In genomic region chr16:67993207-67994036, GRCh38 we compare ENCODE assay signal across 1 cellular context.
A peak's percentile ranks its signal among the peaks of the same experiment; 100 is the strongest.
TF ChIP-seq lines count a peak whose summit lies in the region.

No MANE protein-coding gene starts in this region.

TF ChIP-seq in HepG2, 621 proteins besides CTCF, POLR2A, EP300 and RAD21 (continued from another document and continues in another):
- TF ChIP-seq REST (IDR thresholded peaks at IDR 0.05; ENCODE audit: borderline replicate concordance in 1 of 2, low read depth in 1 of 2, low read length in 2 of 2) (peak in 1 of 2 experiments; percentile 28; a peak in 1 of 4 replicates), ELK4 (CRISPR knock-in tag; IDR thresholded peaks at IDR 0.05; ENCODE audit: borderline replicate concordance) (peak; percentile 23; the same call in 1 of the 2 replicates), ZNF746 (CRISPR knock-in tag; IDR thresholded peaks at IDR 0.05) (no peak; the same call in 1 of the 2 replicates), DNMT1 (CRISPR knock-in tag; IDR thresholded peaks at IDR 0.05) (peak; percentile 97), CEBPG (CRISPR knock-in tag; IDR thresholded peaks at IDR 0.05) (peak; percentile 20; the same call in 1 of the 2 replicates), NRL (CRISPR knock-in tag; IDR thresholded peaks at IDR 0.05; ENCODE audit: borderline replicate concordance) (peak; percentile 82; the same call in 1 of the 2 replicates), KDM4B (CRISPR knock-in tag; IDR thresholded peaks at IDR 0.05) (0 out of 2 replicates have a peak, but pooled peaks have one; percentile 23), TERF1 (CRISPR knock-in tag; IDR thresholded peaks at IDR 0.05) (no peak), MED13 (CRISPR knock-in tag; IDR thresholded peaks at IDR 0.05) (no peak), MEIS1 (CRISPR knock-in tag; IDR thresholded peaks at IDR 0.05; ENCODE audit: borderline replicate concordance) (peak; percentile 69; the same call in 1 of the 2 replicates), HOXD1 (CRISPR knock-in tag; IDR thresholded peaks at IDR 0.05) (peak; percentile 90), ARID2 (CRISPR knock-in tag; IDR thresholded peaks at IDR 0.05; ENCODE audit: borderline replicate concordance) (no peak), ZBTB40 (IDR thresholded peaks at IDR 0.05) (no peak), ZBTB40 (CRISPR knock-in tag; IDR thresholded peaks at IDR 0.05) (peak; percentile 65; the same call in 1 of the 2 replicates), SP2 (CRISPR knock-in tag; IDR thresholded peaks at IDR 0.05) (no peak), ZC3H4 (CRISPR knock-in tag; IDR thresholded peaks at IDR 0.05; ENCODE audit: borderline replicate concordance) (peak; percentile 44; the same call in 1 of the 2 replicates), SALL2 (CRISPR knock-in tag; IDR thresholded peaks at IDR 0.05) (peak; percentile 78; the same call in 1 of the 2 replicates), SKIL (CRISPR knock-in tag; IDR thresholded peaks at IDR 0.05; ENCODE audit: borderline replicate concordance) (0 out of 2 replicates have a peak, but pooled peaks have one; percentile 21), PHF5A (CRISPR knock-in tag; IDR thresholded peaks at IDR 0.05; ENCODE audit: low read depth, unreplicated experiment) (peak; percentile 49), CEBPZ (IDR thresholded peaks at IDR 0.05; ENCODE audit: low read length) (no peak), FOXK1 (CRISPR knock-in tag; IDR thresholded peaks at IDR 0.05; ENCODE audit: borderline replicate concordance, low read depth) (peak; percentile 63; the same call in 1 of the 2 replicates), NFE2 (CRISPR knock-in tag; IDR thresholded peaks at IDR 0.05) (0 out of 2 replicates have a peak, but pooled peaks have one; percentile 40), SAFB2 (CRISPR knock-in tag; IDR thresholded peaks at IDR 0.05; ENCODE audit: borderline replicate concordance, low read depth) (peak; percentile 92), SP4 (CRISPR knock-in tag; IDR thresholded peaks at IDR 0.05) (peak; percentile 80), NFE2L2 (IDR thresholded peaks at IDR 0.05; ENCODE audit: low read length) (no peak), ATAD3A (CRISPR knock-in tag; IDR thresholded peaks at IDR 0.05) (0 out of 2 replicates have a peak, but pooled peaks have one; percentile 44), ZNF547 (CRISPR knock-in tag; IDR thresholded peaks at IDR 0.05) (peak; percentile 84; the same call in 1 of the 2 replicates), ZNF263 (CRISPR knock-in tag; IDR thresholded peaks at IDR 0.05) (peak; percentile 99), CREB3 (CRISPR knock-in tag; IDR thresholded peaks at IDR 0.05) (peak; percentile 45; the same call in 1 of the 2 replicates), THAP7 (CRISPR knock-in tag; IDR thresholded peaks at IDR 0.05) (peak; percentile 18; the same call in 1 of the 2 replicates), ATF7-NPFF (CRISPR knock-in tag; IDR thresholded peaks at IDR 0.05; ENCODE audit: low read depth) (peak; percentile 85), POLR2G (IDR thresholded peaks at IDR 0.05; ENCODE audit: low read depth, low read length) (peak; percentile 75)
